Comparison of ENCODE assay signal across 1 cellular context in genomic region chr17:67993998-67994361, GRCh38.
TF ChIP-seq lines count a peak whose summit lies in the region.

No MANE protein-coding gene starts in this region.

TF ChIP-seq in HepG2, 621 proteins besides CTCF, POLR2A, EP300 and RAD21 (continued from another document and continues in another):
- TF ChIP-seq CREBL2 (CRISPR knock-in tag; IDR thresholded peaks at IDR 0.05; ENCODE audit: borderline replicate concordance) (no peak), HOXA3 (CRISPR knock-in tag; IDR thresholded peaks at IDR 0.05) (0 out of 2 replicates have a peak, but pooled peaks have one; percentile 1), CEBPB (IDR thresholded peaks at IDR 0.05; ENCODE audit: borderline replicate concordance, low read depth, low read length) (no peak), ATF1 (CRISPR knock-in tag; IDR thresholded peaks at IDR 0.05) (no peak), YEATS2 (CRISPR knock-in tag; IDR thresholded peaks at IDR 0.05; ENCODE audit: borderline replicate concordance) (no peak), ZNF431 (CRISPR knock-in tag; IDR thresholded peaks at IDR 0.05; ENCODE audit: borderline replicate concordance, low read depth) (no peak; the same call in 1 of the 2 replicates), ZNF569 (CRISPR knock-in tag; IDR thresholded peaks at IDR 0.05; ENCODE audit: borderline replicate concordance) (no peak), MYNN (CRISPR knock-in tag; IDR thresholded peaks at IDR 0.05; ENCODE audit: low read depth) (no peak), ZNF644 (CRISPR knock-in tag; IDR thresholded peaks at IDR 0.05; ENCODE audit: low read depth) (no peak), GPN1 (CRISPR knock-in tag; IDR thresholded peaks at IDR 0.05; ENCODE audit: borderline replicate concordance) (no peak), SNAPC4 (CRISPR knock-in tag; IDR thresholded peaks at IDR 0.05) (no peak), TAF15 (IDR thresholded peaks at IDR 0.05; ENCODE audit: low read depth, low read length, poor library complexity, severe bottlenecking) (no peak), ZFX (CRISPR knock-in tag; IDR thresholded peaks at IDR 0.05; ENCODE audit: low read depth) (peak; percentile 83), AGO2 (optimal IDR thresholded peaks at IDR 0.05; ENCODE audit: low read depth, low read length) (peak; percentile 22), SP5 (CRISPR knock-in tag; IDR thresholded peaks at IDR 0.05; ENCODE audit: borderline replicate concordance, low read depth) (0 out of 2 replicates have a peak, but pooled peaks have one; percentile 10), UBTF (CRISPR knock-in tag; IDR thresholded peaks at IDR 0.05) (peak; percentile 38), ZSCAN20 (CRISPR knock-in tag; IDR thresholded peaks at IDR 0.05; ENCODE audit: borderline replicate concordance) (no peak), XRCC5 (optimal IDR thresholded peaks at IDR 0.05; ENCODE audit: low read length) (no peak), JUN (CRISPR knock-in tag; IDR thresholded peaks at IDR 0.05) (no peak), NRL (CRISPR knock-in tag; IDR thresholded peaks at IDR 0.05; ENCODE audit: borderline replicate concordance) (0 out of 2 replicates have a peak, but pooled peaks have one; percentile 70), HNF4A (CRISPR knock-in tag; IDR thresholded peaks at IDR 0.05) (no peak), KLF15 (CRISPR knock-in tag; IDR thresholded peaks at IDR 0.05; ENCODE audit: borderline replicate concordance) (no peak), ZFYVE20 (CRISPR knock-in tag; IDR thresholded peaks at IDR 0.05; ENCODE audit: borderline replicate concordance, low read depth) (no peak), SSRP1 (CRISPR knock-in tag; IDR thresholded peaks at IDR 0.05) (no peak), SMYD3 (CRISPR knock-in tag; IDR thresholded peaks at IDR 0.05) (no peak), ZFP1 (CRISPR knock-in tag; IDR thresholded peaks at IDR 0.05) (no peak), HBP1 (CRISPR knock-in tag; IDR thresholded peaks at IDR 0.05; ENCODE audit: low read depth) (no peak), ZNF740 (CRISPR knock-in tag; IDR thresholded peaks at IDR 0.05) (no peak), ZNF333 (CRISPR knock-in tag; IDR thresholded peaks at IDR 0.05; ENCODE audit: borderline replicate concordance) (no peak), NR2F1 (CRISPR knock-in tag; IDR thresholded peaks at IDR 0.05) (no peak), ZNF790 (CRISPR knock-in tag; IDR thresholded peaks at IDR 0.05; ENCODE audit: borderline replicate concordance) (peak; percentile 70; the same call in 1 of the 2 replicates), ZNF143 (CRISPR knock-in tag; IDR thresholded peaks at IDR 0.05) (no peak), SKI (IDR thresholded peaks at IDR 0.05; ENCODE audit: partially characterized antibody) (no peak), ZNF709 (CRISPR knock-in tag; IDR thresholded peaks at IDR 0.05) (peak; percentile 63; the same call in 1 of the 2 replicates), CENPBD1 (CRISPR knock-in tag; IDR thresholded peaks at IDR 0.05; ENCODE audit: borderline replicate concordance, low read depth) (no peak), SMAD3 (CRISPR knock-in tag; IDR thresholded peaks at IDR 0.05) (no peak), ZNF280D (CRISPR knock-in tag; IDR thresholded peaks at IDR 0.05) (0 out of 2 replicates have a peak, but pooled peaks have one; percentile 28), RFXAP (CRISPR knock-in tag; IDR thresholded peaks at IDR 0.05; ENCODE audit: borderline replicate concordance) (no peak), ZNF782 (CRISPR knock-in tag; IDR thresholded peaks at IDR 0.05; ENCODE audit: borderline replicate concordance) (no peak; the same call in 1 of the 2 replicates), ZNF883 (CRISPR knock-in tag; IDR thresholded peaks at IDR 0.05; ENCODE audit: not compliant biosample characterization) (peak; percentile 63), ARID4A (CRISPR knock-in tag; IDR thresholded peaks at IDR 0.05; ENCODE audit: borderline replicate concordance) (peak; percentile 38; the same call in 1 of the 2 replicates), SP140L (CRISPR knock-in tag; IDR thresholded peaks at IDR 0.05; ENCODE audit: borderline replicate concordance) (no peak), ZFY (CRISPR knock-in tag; IDR thresholded peaks at IDR 0.05) (peak; percentile 66), ZNF20 (CRISPR knock-in tag; IDR thresholded peaks at IDR 0.05) (no peak), ATF7 (IDR thresholded peaks at IDR 0.05) (no peak), ATF7 (CRISPR knock-in tag; IDR thresholded peaks at IDR 0.05) (no peak), TCF7 (IDR thresholded peaks at IDR 0.05; ENCODE audit: low read depth) (no peak), EZH2 (conservative IDR thresholded peaks at IDR 0.05; ENCODE audit: low read depth, low read length) (no peak), KLF9 (CRISPR knock-in tag; IDR thresholded peaks at IDR 0.05; ENCODE audit: low read depth) (no peak), ZNF850 (CRISPR knock-in tag; conservative IDR thresholded peaks at IDR 0.05) (no peak), NFE2L2 (IDR thresholded peaks at IDR 0.05; ENCODE audit: low read length) (no peak), PAF1 (CRISPR knock-in tag; IDR thresholded peaks at IDR 0.05) (no peak), PTBP1 (IDR thresholded peaks at IDR 0.05; ENCODE audit: low read depth, low read length, poor library complexity, severe bottlenecking) (peak; percentile 75), ZBTB38 (CRISPR knock-in tag; IDR thresholded peaks at IDR 0.05) (peak; percentile 71; the same call in 1 of the 2 replicates), CC2D1A (CRISPR knock-in tag; IDR thresholded peaks at IDR 0.05) (no peak), TP53 (CRISPR knock-in tag; conservative IDR thresholded peaks at IDR 0.05) (no peak), TBP (CRISPR knock-in tag; IDR thresholded peaks at IDR 0.05) (no peak), ZNF766 (CRISPR knock-in tag; IDR thresholded peaks at IDR 0.05; ENCODE audit: borderline replicate concordance) (no peak)
